Comparison of ENCODE assay signal across 1 cellular context in the genomic region with DNA sequence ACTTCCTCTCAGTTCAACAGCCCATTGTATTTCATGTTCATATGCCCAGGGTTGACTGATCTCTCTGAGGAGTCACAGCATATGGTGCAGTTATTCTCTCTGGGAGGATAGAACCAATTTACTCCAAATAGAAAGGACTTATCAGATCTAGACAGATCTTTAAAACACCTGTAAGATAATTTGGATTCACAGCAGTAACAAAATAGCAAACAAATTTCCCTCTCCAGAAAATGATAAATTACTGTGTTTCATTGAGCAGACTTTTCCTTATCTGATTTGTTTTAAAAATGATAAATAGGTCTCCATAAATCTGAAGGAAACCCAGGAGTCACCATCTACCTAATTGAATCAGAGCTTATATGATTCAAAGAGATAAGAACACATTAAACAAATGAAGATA.
TF ChIP-seq lines count a peak whose summit lies in the region.

No MANE protein-coding gene starts in this region.

TF ChIP-seq in SK-N-SH, 30 proteins besides CTCF, POLR2A, EP300 and RAD21 (continued from another document):
- TF ChIP-seq, protein P1, sequence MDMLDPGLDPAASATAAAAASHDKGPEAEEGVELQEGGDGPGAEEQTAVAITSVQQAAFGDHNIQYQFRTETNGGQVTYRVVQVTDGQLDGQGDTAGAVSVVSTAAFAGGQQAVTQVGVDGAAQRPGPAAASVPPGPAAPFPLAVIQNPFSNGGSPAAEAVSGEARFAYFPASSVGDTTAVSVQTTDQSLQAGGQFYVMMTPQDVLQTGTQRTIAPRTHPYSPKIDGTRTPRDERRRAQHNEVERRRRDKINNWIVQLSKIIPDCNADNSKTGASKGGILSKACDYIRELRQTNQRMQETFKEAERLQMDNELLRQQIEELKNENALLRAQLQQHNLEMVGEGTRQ (IDR thresholded peaks at IDR 0.05; ENCODE audit: borderline replicate concordance, low read depth, low read length), result no peak
- TF ChIP-seq GABPA (IDR thresholded peaks at IDR 0.05; ENCODE audit: low read depth) (no peak), POLR2AphosphoS5 (IDR thresholded peaks at IDR 0.05; ENCODE audit: low read depth, low read length) (no peak)
